ENCODE assay signal across 11 cellular contexts in the genomic region with DNA sequence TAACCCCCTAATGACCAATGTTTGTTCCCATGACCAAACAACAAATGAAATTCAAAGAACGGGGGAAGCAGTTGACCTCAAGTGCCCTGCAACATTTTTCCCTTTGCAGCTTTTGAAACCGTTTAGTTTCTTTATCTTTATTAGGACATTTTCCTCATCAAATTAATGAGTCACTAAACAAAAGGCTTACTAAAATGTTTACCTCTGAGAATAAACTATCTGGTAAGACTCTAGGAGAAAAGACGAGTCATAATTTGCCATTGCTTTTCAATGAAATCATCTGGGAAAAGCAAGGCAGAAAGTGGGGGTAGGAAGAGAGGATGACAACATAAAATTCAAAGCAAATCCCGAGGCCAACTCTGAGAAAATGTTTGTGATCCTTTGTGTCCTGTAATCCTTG. TPM values are rescaled to one million over a fixed set of nuclear protein-coding genes. Genes with fewer than 3 reads are reported as not detected.
A peak's percentile ranks its signal among the peaks of the same experiment; 100 is the strongest.
DNase-seq lines count a peak whose midpoint lies in the region; ATAC-seq, FAIRE-seq and TF ChIP-seq lines count a peak whose summit lies in the region.
"Had no signal": no experiment of that assay in that cellular context is flagged by ENCODE, and none has a peak within 500 bp of the region (broad histone marks: within the 10 kb centered on the region; RNA-seq: fewer than 3 reads in every experiment).

No MANE protein-coding gene starts in this region.

- no peaks in the 10 kb centered on the region for H3K9me2 ChIP-seq in PC-3 (replicated peaks; ENCODE audit: low read length)

- H3K27ac Mint-ChIP-seq in nephron progenitor cell = peak overlapping the region; percentile 65
- H3K27ac Mint-ChIP-seq: natural killer cell treated with Interleukin-12 subunit alpha and Interleukin-12 subunit beta and Interleukin-15 and Interleukin-18, amount 100 ng/mL, for 72 hours had no signal

- CTCF ChIA-PET in PC-3 (lab: Charles Lee) = no interaction called here

- FAIRE-seq in endometrium (lab: Jason Lieb, UNC) = peak; percentile 90

- H3K27ac ChIP-seq in PC-3 (ENCODE audit: low read length) = peak overlapping the region; percentile 99
- H3K27ac ChIP-seq: thyroid gland had no signal

- no peaks in the 10 kb centered on the region for H3K9me3 ChIP-seq in PC-3 (ENCODE audit: low read length)
- H3K9me3 ChIP-seq: thyroid gland had no signal

- peaks cover 8% of the 10 kb centered on the region; the same call in 1 of the 2 replicates for H3K36me3 ChIP-seq in PC-3 (ENCODE audit: low read depth, low read length)
- H3K36me3 ChIP-seq: thyroid gland had no signal

- peaks cover 9% of the 10 kb centered on the region for H3F3A ChIP-seq in PC-3 (ENCODE audit: low read length, unreplicated experiment)

- no peaks in the 10 kb centered on the region for H3K27me3 Mint-ChIP-seq in nephron progenitor cell (ENCODE audit: low read depth, poor library complexity)
- H3K27me3 Mint-ChIP-seq: brain had no signal

- BruUV-seq in PC-3 (replicated peaks; lab: Mats Ljungman, UMichigan) = no TSS peak

- H3K9ac ChIP-seq in PC-3 (ENCODE audit: low read length) = peak overlapping the region; percentile 88

- no peaks in the 10 kb centered on the region for H3K27me3 ChIP-seq in PC-3 (ENCODE audit: low read length)
- H3K27me3 ChIP-seq: thyroid gland had no signal

- ATAC-seq in PC-3 = peak; percentile 48
- no peak for ATAC-seq in HG03442 (IDR thresholded peaks at IDR 0.05; ENCODE audit: unreplicated experiment)
- no peak for ATAC-seq in Right ventricle myocardium inferior
- ATAC-seq in HG02588 (IDR thresholded peaks at IDR 0.05; ENCODE audit: unreplicated experiment) = no peak
- ATAC-seq: natural killer cell treated with Interleukin-12 subunit alpha and Interleukin-12 subunit beta and Interleukin-15 and Interleukin-18, amount 100 ng/mL, for 72 hours had no signal

- no peak for TF ChIP-seq CTCF in PC-3 (conservative IDR thresholded peaks at IDR 0.05; ENCODE audit: low read depth, low read length)
- TF ChIP-seq CTCF in nephron progenitor cell (IDR thresholded peaks at IDR 0.05) = no peak

- intact Hi-C loops in PC-3 (cut with micrococcal nuclease) = loop anchor here (1.0 to 5.0 kb wide), 2 partner anchors 47 to 84 kb away; no protein-coding TSS in a partner anchor
- intact Hi-C loops in Right ventricle myocardium inferior (cut with DNase I) = no loop called here

- peaks cover 42% of the 10 kb centered on the region for H3K9me3 Mint-ChIP-seq in nephron progenitor cell
- H3K9me3 Mint-ChIP-seq: natural killer cell treated with Interleukin-12 subunit alpha and Interleukin-12 subunit beta and Interleukin-15 and Interleukin-18, amount 100 ng/mL, for 72 hours had no signal

- in situ Hi-C loops in Caki2 (cut with HindIII; ENCODE audit: low pct_unique_long_range_greater_than_20kb, low sequenced_read_pairs) = no loop called here

- H3K4me2 ChIP-seq in PC-3 (ENCODE audit: low read length) = peak overlapping the region; percentile 72

- H3K36me3 Mint-ChIP-seq in nephron progenitor cell (ENCODE audit: low read depth) = peaks cover 79% of the 10 kb centered on the region
- H3K36me3 Mint-ChIP-seq: natural killer cell treated with Interleukin-12 subunit alpha and Interleukin-12 subunit beta and Interleukin-15 and Interleukin-18, amount 100 ng/mL, for 72 hours had no signal

- peak overlapping the region; percentile 9 for H3K4me3 Mint-ChIP-seq in nephron progenitor cell
- H3K4me3 Mint-ChIP-seq: natural killer cell treated with Interleukin-12 subunit alpha and Interleukin-12 subunit beta and Interleukin-15 and Interleukin-18, amount 100 ng/mL, for 72 hours had no signal

- H3K4me1 ChIP-seq in PC-3 (ENCODE audit: insufficient read depth, low read length) = peaks cover 84% of the 10 kb centered on the region

- H3K4me1 Mint-ChIP-seq in nephron progenitor cell = peaks cover 55% of the 10 kb centered on the region

- DNase-seq in Caki2 (ENCODE audit: low read depth) (peak; percentile 52), PC-3 (peak; percentile 87), nephron progenitor cell (no peak), iPS-NIHi7 (ENCODE audit: extremely low spot score) (no peak), Right ventricle myocardium inferior (ENCODE audit: missing footprints) (no peak)
- DNase-seq: thyroid gland had no signal

- no peaks in the 10 kb centered on the region for H4K20me1 ChIP-seq in PC-3 (ENCODE audit: low read length)

- POLR2A ChIA-PET in PC-3 (lab: Charles Lee; ENCODE audit: unreplicated experiment) = interaction anchor here (0.6 kb wide), 1 partner anchor 13 kb away, joined by 4 read pairs; no protein-coding TSS in a partner anchor

- peaks cover 79% of the 10 kb centered on the region for H3K79me2 ChIP-seq in PC-3 (ENCODE audit: low read length)

- H3K4me3 ChIP-seq in PC-3 (ENCODE audit: low read length) = no peak overlapping the region
- H3K4me3 ChIP-seq: thyroid gland had no signal

- H2AFZ ChIP-seq in PC-3 (ENCODE audit: low read length) = no peak overlapping the region

RNA-seq across cellular contexts. Expression of gene LHFPL2, which starts 57.3 kb away (rescaled TPM):
- total RNA-seq in Caki2 (2014; rRNA removed; shearing (Covaris generic); ENCODE audit: low replicate concordance) = 49.9 and 62.5 TPM in 2 replicates
- total RNA-seq in PC-3 (2014; rRNA removed) (19.4 and 21.7 TPM in 2 replicates), Right ventricle myocardium inferior (6.0 TPM)

Comparison
In these comparisons a context has a peak if more than half of its experiments do, and no peak if none do; other contexts are left out.
1. DNase-seq: peak in Caki2 (single experiment) and PC-3 (single experiment); none in nephron progenitor cell (single experiment), iPS-NIHi7 (single experiment) and Right ventricle myocardium inferior (single experiment).